9 cellular contexts compared by ENCODE assay signal in genomic region chr7:29565186-29565540, GRCh38. TPM values are rescaled to one million over a fixed set of nuclear protein-coding genes. Genes with fewer than 3 reads are reported as not detected.
DNase-seq lines count a peak whose midpoint lies in the region; ATAC-seq, FAIRE-seq and TF ChIP-seq lines count a peak whose summit lies in the region.
"Had no signal": no experiment of that assay in that cellular context is flagged by ENCODE, and none has a peak within 500 bp of the region (broad histone marks: within the 10 kb centered on the region; RNA-seq: fewer than 3 reads in every experiment).

No MANE protein-coding gene starts in this region.

- H3K27ac Mint-ChIP-seq in activated CD4-positive, alpha-beta T cell treated with anti-CD3 and anti-CD28 coated beads, Interleukin-2, amount 10 ng/mL, durations not matched to agents 7 days and 5 days = no peak overlapping the region

- no peak overlapping the region for H3K14ac ChIP-seq in mesenchymal stem cell (ENCODE audit: low read length in 2 of 2)

- H3K36me3 ChIP-seq in bronchial epithelial cell (ENCODE audit: control insufficient read depth, insufficient read depth, low read length) (no peaks in the 10 kb centered on the region), mesenchymal stem cell (ENCODE audit: control insufficient read depth in 1 of 2, insufficient read depth in 2 of 2, low read depth in 1 of 2, low read length in 2 of 2) (no peaks in the 10 kb centered on the region), tibial nerve (no peaks in the 10 kb centered on the region)

- POLR2A ChIA-PET in activated CD4-positive, alpha-beta T cell treated with anti-CD3 and anti-CD28 coated beads, Interleukin-2, amount 10 ng/mL, durations not matched to agents 7 days and 5 days (lab: Charles Lee) = no interaction called here

- H3K4me1 Mint-ChIP-seq in activated CD4-positive, alpha-beta T cell treated with anti-CD3 and anti-CD28 coated beads, Interleukin-2, amount 10 ng/mL, durations not matched to agents 7 days and 5 days = peaks cover 22% of the 10 kb centered on the region

- CTCF ChIA-PET in activated CD4-positive, alpha-beta T cell treated with anti-CD3 and anti-CD28 coated beads, Interleukin-2, amount 10 ng/mL, durations not matched to agents 7 days and 5 days (lab: Charles Lee) = no interaction called here

- no peaks in the 10 kb centered on the region for H3K9me3 Mint-ChIP-seq in activated CD4-positive, alpha-beta T cell treated with anti-CD3 and anti-CD28 coated beads, Interleukin-2, amount 10 ng/mL, durations not matched to agents 7 days and 5 days

- H2BK120ac ChIP-seq in mesenchymal stem cell (ENCODE audit: low read depth, low read length) = no peak overlapping the region

- H3K18ac ChIP-seq in mesenchymal stem cell (ENCODE audit: low read depth in 1 of 2, low read length in 2 of 2) = no peak overlapping the region

- H4K8ac ChIP-seq in mesenchymal stem cell (ENCODE audit: low read length) = no peak overlapping the region

- ATAC-seq in HG03159 (IDR thresholded peaks at IDR 0.05; ENCODE audit: unreplicated experiment) (no peak), HG02571 (IDR thresholded peaks at IDR 0.05; ENCODE audit: unreplicated experiment) (no peak), GM21529 (IDR thresholded peaks at IDR 0.05; ENCODE audit: unreplicated experiment) (no peak)

- H2BK12ac ChIP-seq in mesenchymal stem cell (ENCODE audit: low read length in 2 of 2) = no peak overlapping the region

- TF ChIP-seq CTCF in bronchial epithelial cell (IDR thresholded peaks at IDR 0.05; ENCODE audit: insufficient read depth, low read length, severe bottlenecking) = no peak
- TF ChIP-seq CTCF in tibial nerve (IDR thresholded peaks at IDR 0.05) = no peak

- no peak for TF ChIP-seq EP300 in tibial nerve (IDR thresholded peaks at IDR 0.05)

- H3K27me3 ChIP-seq in bronchial epithelial cell (ENCODE audit: control insufficient read depth, insufficient read depth, low read length) (no peaks in the 10 kb centered on the region), mesenchymal stem cell (ENCODE audit: control insufficient read depth in 1 of 2, insufficient read depth in 1 of 2, low read length in 2 of 2) (peaks cover 38 to 67% of the 10 kb centered on the region in 2 experiments), tibial nerve (peaks cover 0 to 57% of the 10 kb centered on the region in 2 donors)

- H3K4me3 ChIP-seq in bronchial epithelial cell (ENCODE audit: low read depth, low read length) = peak overlapping the region; percentile 42
- peak overlapping the region; percentile 47 to 83 for H3K4me3 ChIP-seq in mesenchymal stem cell (ENCODE audit: insufficient read depth in 1 of 2, low read depth in 1 of 2, low read length in 2 of 2)
- peak overlapping the region; percentile 29 to 60 (median 36) for H3K4me3 ChIP-seq in tibial nerve

- H3K27ac ChIP-seq in mesenchymal stem cell (ENCODE audit: low read length, poor library complexity, severe bottlenecking) (no peak overlapping the region), tibial nerve (peak overlapping the region in 2 of 4 donors; percentile 35 to 72)

- DNase-seq in activated CD4-positive, alpha-beta T cell treated with anti-CD3 and anti-CD28 coated beads, Interleukin-2, amount 10 ng/mL, durations not matched to agents 7 days and 5 days = no peak
- no peak for DNase-seq in activated CD4-positive, alpha-beta T cell treated with anti-CD3 and anti-CD28 coated beads for 4 hours
- DNase-seq in bronchial epithelial cell (ENCODE audit: low read depth) (peak; percentile 20), mesenchymal stem cell (no peak), tibial nerve (ENCODE audit: low spot score in 2 of 2) (no peak)
- DNase-seq: COR-L47 had no signal

- H3K27me3 Mint-ChIP-seq in activated CD4-positive, alpha-beta T cell treated with anti-CD3 and anti-CD28 coated beads, Interleukin-2, amount 10 ng/mL, durations not matched to agents 7 days and 5 days = peaks cover 83% of the 10 kb centered on the region

- H2AFZ ChIP-seq in mesenchymal stem cell (ENCODE audit: low read depth, low read length) = no peak overlapping the region

- 15% methylated on average over 8 of the region's 9 CpGs for WGBS in mesenchymal stem cell
- 2% methylated on average over 9 of the region's 9 CpGs for WGBS in tibial nerve, 2 donors

- no peaks in the 10 kb centered on the region for H3K79me1 ChIP-seq in mesenchymal stem cell (replicated peaks; ENCODE audit: low read length, poor library complexity, severe bottlenecking)

- H4K91ac ChIP-seq in mesenchymal stem cell (ENCODE audit: low read length) = no peak overlapping the region

- peak overlapping the region; percentile 73 for H3K9ac ChIP-seq in mesenchymal stem cell (ENCODE audit: low read length)

- H2BK5ac ChIP-seq in mesenchymal stem cell (ENCODE audit: low read depth, low read length, poor library complexity, severe bottlenecking) = no peak overlapping the region

- peak overlapping the region; percentile 96 for H3K4me2 ChIP-seq in mesenchymal stem cell (ENCODE audit: low read length, poor library complexity, severe bottlenecking)

- no peak for FAIRE-seq in bronchial epithelial cell (lab: Jason Lieb, UNC)

- H2AK5ac ChIP-seq in mesenchymal stem cell (ENCODE audit: low read length, severe bottlenecking) = no peak overlapping the region

- H2BK15ac ChIP-seq in mesenchymal stem cell (ENCODE audit: low read depth, poor library complexity, severe bottlenecking) = no peak overlapping the region

- H3K4me1 ChIP-seq in mesenchymal stem cell (ENCODE audit: control insufficient read depth, insufficient read depth, low read depth, low read length) (peaks cover 28% of the 10 kb centered on the region), tibial nerve (peaks cover 0 to 40% (median 23%) of the 10 kb centered on the region in 4 donors)

- peaks cover 2% of the 10 kb centered on the region for H3K36me3 Mint-ChIP-seq in activated CD4-positive, alpha-beta T cell treated with anti-CD3 and anti-CD28 coated beads, Interleukin-2, amount 10 ng/mL, durations not matched to agents 7 days and 5 days (ENCODE audit: low read depth)

- H3K4ac ChIP-seq in mesenchymal stem cell (ENCODE audit: low read depth in 1 of 2, low read length in 2 of 2) = no peak overlapping the region

- H3K23ac ChIP-seq in mesenchymal stem cell (ENCODE audit: low read length in 2 of 2) = no peak overlapping the region

- H3K4me3 Mint-ChIP-seq in activated CD4-positive, alpha-beta T cell treated with anti-CD3 and anti-CD28 coated beads, Interleukin-2, amount 10 ng/mL, durations not matched to agents 7 days and 5 days = peak overlapping the region; percentile 52

- H3K9me3 ChIP-seq in mesenchymal stem cell (ENCODE audit: control insufficient read depth, low read length) (no peaks in the 10 kb centered on the region), tibial nerve (no peaks in the 10 kb centered on the region)

- TF ChIP-seq POLR2A in tibial nerve (IDR thresholded peaks at IDR 0.05) = no peak

RNA-seq across cellular contexts. Expression of gene PRR15, which starts 1.5 kb away (rescaled TPM):
- not detected for total RNA-seq in activated CD4-positive, alpha-beta T cell treated with anti-CD3 and anti-CD28 coated beads, Interleukin-2, amount 10 ng/mL, durations not matched to agents 7 days and 5 days
- 1.9 and 2.1 TPM in 2 replicates for total RNA-seq in bronchial epithelial cell
- 0.10 TPM for polyA plus RNA-seq in mesenchymal stem cell (2013, experiment 1 of 2)
- polyA plus RNA-seq in mesenchymal stem cell (2013, experiment 2 of 2) = 0.10 TPM
- total RNA-seq in tibial nerve = 1 to 10 TPM in 2 of 4 donors, under 1 TPM in 1, not detected in 1; 0.42 to 6.6 (median 4.8) TPM
